In the genomic region with DNA sequence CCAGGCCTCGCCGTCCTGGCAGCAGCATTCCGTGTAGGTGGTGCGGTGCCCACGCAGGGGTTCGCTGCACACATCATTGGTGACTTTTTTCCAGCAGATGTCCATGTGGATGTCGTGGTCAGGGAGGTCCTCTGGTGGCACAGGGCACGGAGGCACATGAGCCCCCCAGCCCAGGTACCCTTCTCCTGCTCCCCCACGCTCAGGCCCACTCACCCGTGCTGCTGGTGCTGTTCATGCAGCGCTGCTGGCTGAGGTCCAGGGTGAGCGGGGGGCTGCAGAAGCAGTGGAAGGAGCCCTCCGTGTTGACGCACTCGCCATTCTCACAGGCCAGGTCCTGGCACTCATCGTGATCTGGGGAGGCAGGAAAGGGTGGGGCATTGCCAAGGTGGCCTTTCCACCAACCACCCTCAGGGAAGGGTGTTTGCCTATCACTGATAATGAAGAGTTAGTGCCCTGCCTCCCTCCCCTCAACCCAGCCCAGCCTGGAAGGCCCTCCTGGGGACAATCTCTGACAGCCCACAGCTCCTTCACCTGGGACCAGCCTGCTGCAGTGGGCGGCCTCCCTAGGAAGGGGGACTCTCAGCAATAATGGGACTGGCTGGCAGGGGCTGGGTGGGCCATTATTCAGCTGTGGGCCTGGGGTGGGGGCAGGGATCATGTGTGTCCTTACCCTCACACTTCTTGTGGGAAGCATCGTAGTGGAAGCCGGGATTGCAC, we compare ENCODE assay signal across 21 cellular contexts. TPM values are rescaled to one million over a fixed set of nuclear protein-coding genes. Genes with fewer than 3 reads are reported as not detected.
DNase-seq lines count a peak whose midpoint lies in the region; ATAC-seq, FAIRE-seq and TF ChIP-seq lines count a peak whose summit lies in the region.
"Had no signal": no experiment of that assay in that cellular context is flagged by ENCODE, and none has a peak within 500 bp of the region (broad histone marks: within the 10 kb centered on the region; RNA-seq: fewer than 3 reads in every experiment).

No MANE protein-coding gene starts in this region.

- H3K36me3 ChIP-seq in lower lobe of right lung: no peaks in the 10 kb centered on the region
- H3K36me3 ChIP-seq: SJSA1 had no signal

- TF ChIP-seq CTCF in type B pancreatic cell (conservative IDR thresholded peaks at IDR 0.05) (no peak), omental fat pad (IDR thresholded peaks at IDR 0.05) (no peak), lower lobe of right lung (IDR thresholded peaks at IDR 0.05) (no peak)

- H3K27me3 ChIP-seq in lower lobe of right lung (ENCODE audit: low read depth): no peaks in the 10 kb centered on the region
- H3K27me3 ChIP-seq: SJSA1 had no signal

- no peak overlapping the region for H3K27ac Mint-ChIP-seq in activated naive CD4-positive, alpha-beta T cell treated with anti-CD3 and anti-CD28 coated beads, Interleukin-2, amount 10 ng/mL, durations not matched to agents 7 days and 5 days
- no peak overlapping the region for H3K27ac Mint-ChIP-seq in type B pancreatic cell
- H3K27ac Mint-ChIP-seq: B cell; CD8-positive, alpha-beta T cell had no signal

- no peak overlapping the region for H3K4me3 Mint-ChIP-seq in activated naive CD4-positive, alpha-beta T cell treated with anti-CD3 and anti-CD28 coated beads, Interleukin-2, amount 10 ng/mL, durations not matched to agents 7 days and 5 days
- H3K4me3 Mint-ChIP-seq in type B pancreatic cell: no peak overlapping the region
- H3K4me3 Mint-ChIP-seq: B cell; CD8-positive, alpha-beta T cell; H9 had no signal

- no peak overlapping the region for H3K4me3 ChIP-seq in lower lobe of right lung
- H3K4me3 ChIP-seq: PC-9, SJSA1 had no signal

- CTCF ChIA-PET in activated naive CD4-positive, alpha-beta T cell treated with anti-CD3 and anti-CD28 coated beads, Interleukin-2, amount 10 ng/mL, durations not matched to agents 7 days and 5 days (lab: Charles Lee): interaction anchor here (1.3 kb wide), 2 partner anchors 22 to 147 kb away, joined by 3 read pairs; no protein-coding TSS in a partner anchor

- FAIRE-seq in HTR-8/SVneo (lab: Jason Lieb, UNC): peak; percentile 91
- FAIRE-seq: GM12891, GM19239 had no signal

- H3K9me3 Mint-ChIP-seq in activated naive CD4-positive, alpha-beta T cell treated with anti-CD3 and anti-CD28 coated beads, Interleukin-2, amount 10 ng/mL, durations not matched to agents 7 days and 5 days: no peaks in the 10 kb centered on the region
- no peaks in the 10 kb centered on the region for H3K9me3 Mint-ChIP-seq in type B pancreatic cell
- H3K9me3 Mint-ChIP-seq: CD8-positive, alpha-beta T cell; H9 had no signal

- H3K36me3 Mint-ChIP-seq in activated naive CD4-positive, alpha-beta T cell treated with anti-CD3 and anti-CD28 coated beads, Interleukin-2, amount 10 ng/mL, durations not matched to agents 7 days and 5 days: no peaks in the 10 kb centered on the region
- H3K36me3 Mint-ChIP-seq in type B pancreatic cell: no peaks in the 10 kb centered on the region

- no peak overlapping the region for H3K27ac ChIP-seq in lower lobe of right lung
- H3K27ac ChIP-seq: PC-9, SJSA1 had no signal

- peaks cover 7% of the 10 kb centered on the region for H3K4me1 Mint-ChIP-seq in activated naive CD4-positive, alpha-beta T cell treated with anti-CD3 and anti-CD28 coated beads, Interleukin-2, amount 10 ng/mL, durations not matched to agents 7 days and 5 days
- peaks cover 4% of the 10 kb centered on the region for H3K4me1 Mint-ChIP-seq in type B pancreatic cell (ENCODE audit: unreplicated experiment)

- no peak for ATAC-seq in omental fat pad (ENCODE audit: low FRiP score)
- no peak for ATAC-seq in lower lobe of right lung
- ATAC-seq: CD8-positive, alpha-beta T cell had no signal

- H3K27me3 Mint-ChIP-seq in activated naive CD4-positive, alpha-beta T cell treated with anti-CD3 and anti-CD28 coated beads, Interleukin-2, amount 10 ng/mL, durations not matched to agents 7 days and 5 days: peaks cover 19% of the 10 kb centered on the region
- H3K27me3 Mint-ChIP-seq in type B pancreatic cell: no peaks in the 10 kb centered on the region
- H3K27me3 Mint-ChIP-seq: B cell had no signal

- peak; percentile 4 for DNase-seq in activated naive CD4-positive, alpha-beta T cell treated with anti-CD3 and anti-CD28 coated beads, Interleukin-2, amount 50 U/mL, for 16 hours
- DNase-seq in activated naive CD4-positive, alpha-beta T cell treated with anti-CD3 and anti-CD28 coated beads, Interleukin-2, amount 10 ng/mL, durations not matched to agents 7 days and 5 days: no peak
- DNase-seq in HTR-8/SVneo (ENCODE audit: insufficient read length, low spot score) (no peak), islet precursor cell (peak; percentile 40), type B pancreatic cell (ENCODE audit: extremely low spot score, unreplicated experiment) (peak; percentile 67), hepatic stellate cell (ENCODE audit: low spot score) (no peak), omental fat pad (ENCODE audit: low spot score) (no peak), lower lobe of right lung (no peak)
- DNase-seq: 8988T, Calu3, H9, KBM-7, NCI-H1105, NCI-H2081 treated with DMSO at 0.1 percent for 48 hours, NCI-H524, PC-9 had no signal

- intact Hi-C loops in lower lobe of right lung (cut with DNase I): no loop called here

- no peaks in the 10 kb centered on the region for H3K9me3 ChIP-seq in lower lobe of right lung
- H3K9me3 ChIP-seq: SJSA1 had no signal

- no peaks in the 10 kb centered on the region for H3K4me1 ChIP-seq in lower lobe of right lung
- H3K4me1 ChIP-seq: SJSA1 had no signal

RNA-seq across cellular contexts. Expression of a gene that starts 9.8 kb away (rescaled TPM):
- total RNA-seq in type B pancreatic cell (ENCODE audit: low replicate concordance) (32.0 and 33.4 TPM in 2 replicates), omental fat pad (10 to 100 TPM in 1 of 4 donors, 1 to 10 TPM in 3; 7.0 to 11.2 (median 9.2) TPM), lower lobe of right lung (23.4 TPM)

RNA-seq across cellular contexts. Expression of a gene that starts 10.3 kb away (rescaled TPM):
- total RNA-seq in type B pancreatic cell (ENCODE audit: low replicate concordance) (165 and 409 TPM in 2 replicates), omental fat pad (100 to 1,000 TPM; 271 to 717 (median 546) TPM), lower lobe of right lung (670 TPM)

Comparison
In these comparisons a context has a peak if more than half of its experiments do, and no peak if none do; other contexts are left out.
1. DNase-seq: peak in activated naive CD4-positive, alpha-beta T cell treated with anti-CD3 and anti-CD28 coated beads, Interleukin-2, amount 50 U/mL, for 16 hours (single experiment), islet precursor cell (single experiment) and type B pancreatic cell (single experiment); none in activated naive CD4-positive, alpha-beta T cell treated with anti-CD3 and anti-CD28 coated beads, Interleukin-2, amount 10 ng/mL, durations not matched to agents 7 days and 5 days (single experiment), HTR-8/SVneo (single experiment), hepatic stellate cell (single experiment), omental fat pad (single experiment) and lower lobe of right lung (single experiment).